In genomic region chr14:96130854-96131253, GRCh38 we compare ENCODE assay signal across 24 cellular contexts.
A peak's percentile ranks its signal among the peaks of the same experiment; 100 is the strongest.
DNase-seq lines count a peak whose midpoint lies in the region; ATAC-seq and TF ChIP-seq lines count a peak whose summit lies in the region.
"Had no signal": no experiment of that assay in that cellular context is flagged by ENCODE, and none has a peak within 500 bp of the region (broad histone marks: within the 10 kb centered on the region; RNA-seq: fewer than 3 reads in every experiment).

No MANE protein-coding gene starts in this region.

- POLR2A ChIA-PET in MCF 10A (lab: Yijun Ruan, JAX) = interaction anchor here (1.2 kb wide), 1 partner anchor 26 kb away, joined by 4 read pairs; no protein-coding TSS in a partner anchor

- H3K4me2 ChIP-seq in mammary epithelial cell (ENCODE audit: insufficient read depth, low read depth, low read length) = no peak overlapping the region
- H3K4me2 ChIP-seq: BLaER1 had no signal

- CTCF ChIA-PET in MCF 10A (lab: Yijun Ruan, JAX) = interaction anchor here (0.6 to 1.0 kb wide), 2 partner anchors 85 to 677 kb away, joined by 3 to 4 read pairs; no protein-coding TSS in a partner anchor
- CTCF ChIA-PET in mammary epithelial cell (lab: Charles Lee; ENCODE audit: low non-redundant PET) = no interaction called here

- no peak overlapping the region for H3K27ac Mint-ChIP-seq in MCF 10A (ENCODE audit: low read depth, unreplicated experiment)
- H3K27ac Mint-ChIP-seq: activated naive CD4-positive, alpha-beta T cell treated with anti-CD3 and anti-CD28 coated beads, Interleukin-2, amount 50 U/mL, for 72 hours; activated T-cell treated with anti-CD3 and anti-CD28 coated beads, Interleukin-2, amount 50 U/mL, for 72 hours; effector memory CD8-positive, alpha-beta T cell; IgD-negative memory B cell; memory B cell; stimulated activated effector memory CD8-positive, alpha-beta T cell treated with anti-CD3 and anti-CD28 coated beads, Interleukin-12 subunit alpha, Interleukin-12 subunit beta, amount 100 ng/mL, for 72 hours had no signal

- peak; percentile 91 for DNase-seq in MCF 10A (ENCODE audit: unreplicated experiment)
- no peak for DNase-seq in breast epithelium (ENCODE audit: low spot score in 2 of 2)
- DNase-seq in mammary epithelial cell = peak; percentile 71
- peak; percentile 36 for DNase-seq in fibroblast of villous mesenchyme (ENCODE audit: low read depth)
- no peak for DNase-seq in upper lobe of right lung
- no peak for DNase-seq in activated CD8-positive, alpha-beta memory T cell treated with anti-CD3 and anti-CD28 coated beads, Interleukin-2, amount 50 U/mL, for 48 hours
- no peak for DNase-seq in NCI-H1105 (lab: John Stamatoyannopoulos, UW)
- no peak for DNase-seq in NCI-H1930 (lab: John Stamatoyannopoulos, UW)
- DNase-seq: activated CD8-positive, alpha-beta memory T cell treated with anti-CD3 and anti-CD28 coated beads for 24 hours; activated T-cell treated with anti-CD3 and anti-CD28 coated beads, Interleukin-2, amount 50 U/mL, for 72 hours; Caco-2; effector memory CD8-positive, alpha-beta T cell; gastrocnemius medialis; naive B cell; NCI-H1694; NCI-H748 treated with DMSO at 0.1 percent for 48 hours; pancreas; sigmoid colon; T1000 had no signal

- no peaks in the 10 kb centered on the region for H3K79me2 ChIP-seq in mammary epithelial cell (ENCODE audit: insufficient read depth, low read length)

- in situ Hi-C loops in mammary epithelial cell (cut with MboI; ENCODE audit: low sequenced_read_pairs in 2 of 2) = no loop called here

- H4K20me1 ChIP-seq in mammary epithelial cell (ENCODE audit: insufficient read depth, low read length) = no peaks in the 10 kb centered on the region
- H4K20me1 ChIP-seq: BLaER1 had no signal

- no peaks in the 10 kb centered on the region for H3K36me3 Mint-ChIP-seq in MCF 10A (ENCODE audit: insufficient read depth, unreplicated experiment)
- H3K36me3 Mint-ChIP-seq: activated naive CD4-positive, alpha-beta T cell treated with anti-CD3 and anti-CD28 coated beads, Interleukin-2, amount 50 U/mL, for 72 hours; IgD-negative memory B cell; memory B cell; stimulated activated effector memory CD8-positive, alpha-beta T cell treated with anti-CD3 and anti-CD28 coated beads, Interleukin-12 subunit alpha, Interleukin-12 subunit beta, amount 100 ng/mL, for 72 hours had no signal

- no peak for TF ChIP-seq POLR2A in breast epithelium (IDR thresholded peaks at IDR 0.05)

- TF ChIP-seq CTCF in MCF 10A (IDR thresholded peaks at IDR 0.05; ENCODE audit: unreplicated experiment) (no peak), breast epithelium (IDR thresholded peaks at IDR 0.05) (no peak), mammary epithelial cell (conservative IDR thresholded peaks at IDR 0.05 in 1 of 2, IDR thresholded peaks at IDR 0.05 in 1 of 2; ENCODE audit: extremely low read depth in 1 of 2, insufficient read depth in 1 of 2, low read depth in 1 of 2, low read length in 2 of 2) (no peak), fibroblast of villous mesenchyme (IDR thresholded peaks at IDR 0.05; ENCODE audit: insufficient read depth, low read depth, low read length) (no peak), upper lobe of right lung (IDR thresholded peaks at IDR 0.05) (no peak)

- no peaks in the 10 kb centered on the region for H3K4me1 ChIP-seq in breast epithelium
- H3K4me1 ChIP-seq in mammary epithelial cell (ENCODE audit: insufficient read depth, low read length) = no peaks in the 10 kb centered on the region
- peaks cover 14% of the 10 kb centered on the region for H3K4me1 ChIP-seq in upper lobe of right lung
- H3K4me1 ChIP-seq: gastrocnemius medialis, pancreas, sigmoid colon had no signal

- H3K4me3 Mint-ChIP-seq in MCF 10A (ENCODE audit: unreplicated experiment) = no peak overlapping the region
- H3K4me3 Mint-ChIP-seq: activated T-cell treated with anti-CD3 and anti-CD28 coated beads, Interleukin-2, amount 50 U/mL, for 72 hours; effector memory CD8-positive, alpha-beta T cell; IgD-negative memory B cell; memory B cell; naive B cell; stimulated activated effector memory CD8-positive, alpha-beta T cell treated with anti-CD3 and anti-CD28 coated beads, Interleukin-12 subunit alpha, Interleukin-12 subunit beta, amount 100 ng/mL, for 72 hours had no signal

- no peak overlapping the region for H3K27ac ChIP-seq in breast epithelium
- H3K27ac ChIP-seq in mammary epithelial cell (ENCODE audit: insufficient read depth, low read depth, low read length) = no peak overlapping the region
- no peak overlapping the region for H3K27ac ChIP-seq in upper lobe of right lung
- H3K27ac ChIP-seq: BLaER1, gastrocnemius medialis, pancreas, sigmoid colon had no signal

- H3K9me3 ChIP-seq in breast epithelium = no peaks in the 10 kb centered on the region
- no peaks in the 10 kb centered on the region for H3K9me3 ChIP-seq in mammary epithelial cell (replicated peaks; ENCODE audit: insufficient read depth, low read length)
- no peaks in the 10 kb centered on the region for H3K9me3 ChIP-seq in upper lobe of right lung
- H3K9me3 ChIP-seq: BLaER1, Caco-2, gastrocnemius medialis, pancreas, sigmoid colon had no signal

- no peak overlapping the region for H2AFZ ChIP-seq in mammary epithelial cell (ENCODE audit: low read depth, low read length)

- peaks cover 15% of the 10 kb centered on the region for H3K27me3 Mint-ChIP-seq in MCF 10A (ENCODE audit: insufficient read depth, unreplicated experiment)

- dilution Hi-C loops in mammary epithelial cell (cut with HindIII; ENCODE audit: low sequenced_read_pairs) = no loop called here

- peaks cover 13% of the 10 kb centered on the region for H3K4me1 Mint-ChIP-seq in MCF 10A (ENCODE audit: insufficient read depth, unreplicated experiment)
- H3K4me1 Mint-ChIP-seq: memory B cell had no signal

- no peak overlapping the region for H3K9ac ChIP-seq in mammary epithelial cell (ENCODE audit: insufficient read depth, low read length)
- H3K9ac ChIP-seq: BLaER1 had no signal

- intact Hi-C loops in MCF 10A (cut with micrococcal nuclease) (loop anchor here (10.0 kb wide), 1 partner anchor 74 kb away; the partner anchor contains the start of gene BDKRB2), breast epithelium (cut with DNase I; ENCODE audit: low total_unique reads) (no loop called here), mammary epithelial cell (cut with micrococcal nuclease) (no loop called here), upper lobe of right lung (cut with DNase I) (no loop called here)

- H3K36me3 ChIP-seq in breast epithelium (no peaks in the 10 kb centered on the region), mammary epithelial cell (ENCODE audit: insufficient read depth, low read length) (no peaks in the 10 kb centered on the region), upper lobe of right lung (no peaks in the 10 kb centered on the region)
- H3K36me3 ChIP-seq: BLaER1, gastrocnemius medialis, pancreas, sigmoid colon had no signal

- no peaks in the 10 kb centered on the region for H3K9me3 Mint-ChIP-seq in MCF 10A (ENCODE audit: unreplicated experiment)
- H3K9me3 Mint-ChIP-seq: effector memory CD8-positive, alpha-beta T cell; stimulated activated effector memory CD8-positive, alpha-beta T cell treated with anti-CD3 and anti-CD28 coated beads, Interleukin-12 subunit alpha, Interleukin-12 subunit beta, amount 100 ng/mL, for 72 hours had no signal

- peak; percentile 44 for ATAC-seq in upper lobe of right lung
- ATAC-seq: activated naive CD4-positive, alpha-beta T cell treated with anti-CD3 and anti-CD28 coated beads, Interleukin-2, amount 50 U/mL, for 72 hours; activated T-cell treated with anti-CD3 and anti-CD28 coated beads, Interleukin-2, amount 50 U/mL, for 72 hours; effector memory CD8-positive, alpha-beta T cell; gastrocnemius medialis; pancreas; stimulated activated effector memory CD8-positive, alpha-beta T cell treated with anti-CD3 and anti-CD28 coated beads, Interleukin-12 subunit alpha, Interleukin-12 subunit beta, amount 100 ng/mL, for 72 hours had no signal

- H3K4me3 ChIP-seq in breast epithelium = no peak overlapping the region
- H3K4me3 ChIP-seq in mammary epithelial cell (replicated peaks in 1 of 3; ENCODE audit: insufficient read depth in 1 of 3, low read depth in 2 of 3, low read length in 3 of 3) = no peak overlapping the region
- no peak overlapping the region for H3K4me3 ChIP-seq in fibroblast of villous mesenchyme (ENCODE audit: low read depth, low read length)
- H3K4me3 ChIP-seq in upper lobe of right lung = no peak overlapping the region
- H3K4me3 ChIP-seq: BLaER1, gastrocnemius medialis, pancreas, sigmoid colon had no signal

- WGBS in mammary epithelial cell (ENCODE audit: low coverage, missing lambda C conversion rate) = 44% methylated on average over 2 of the region's 2 CpGs

- no TSS peak for BruUV-seq in MCF 10A (replicated peaks; lab: Mats Ljungman, UMichigan)
- no TSS peak for BruUV-seq in mammary epithelial cell (replicated peaks; lab: Mats Ljungman, UMichigan)

- H3K27me3 ChIP-seq in breast epithelium = no peaks in the 10 kb centered on the region
- H3K27me3 ChIP-seq in mammary epithelial cell (ENCODE audit: insufficient read depth, low read length) = no peaks in the 10 kb centered on the region
- no peaks in the 10 kb centered on the region for H3K27me3 ChIP-seq in upper lobe of right lung
- H3K27me3 ChIP-seq: BLaER1, pancreas, sigmoid colon had no signal

Comparison
In these comparisons a context has a peak if more than half of its experiments do, and no peak if none do; other contexts are left out.
1. DNase-seq: peak in MCF 10A (single experiment), mammary epithelial cell (single experiment) and fibroblast of villous mesenchyme (single experiment); none in breast epithelium (0 of 2), upper lobe of right lung (single experiment), activated CD8-positive, alpha-beta memory T cell treated with anti-CD3 and anti-CD28 coated beads, Interleukin-2, amount 50 U/mL, for 48 hours (single experiment), NCI-H1105 (single experiment) and NCI-H1930 (0 of 2).